ENCODE assay signal across 16 cellular contexts in the genomic region with DNA sequence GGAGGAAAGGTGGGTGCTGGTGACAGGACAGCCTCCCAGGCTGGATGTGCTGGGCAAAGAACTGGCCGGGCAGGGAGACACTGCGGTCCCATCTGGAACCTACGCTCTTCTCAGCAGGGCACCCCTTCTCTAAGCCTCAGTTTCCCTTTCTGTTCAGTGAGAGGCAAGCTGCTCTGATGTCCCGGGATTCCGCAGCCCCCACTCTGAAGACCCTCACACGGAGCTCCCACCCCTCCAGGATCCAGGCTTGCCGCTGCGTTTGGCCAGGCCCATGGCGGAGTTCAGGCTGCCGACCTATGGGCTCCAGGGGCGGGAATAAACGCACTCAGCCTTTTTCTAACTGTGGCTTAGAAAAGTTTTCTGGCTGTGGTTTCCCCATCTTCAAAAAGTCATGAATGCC. TPM values are rescaled to one million over a fixed set of nuclear protein-coding genes. Genes with fewer than 3 reads are reported as not detected.
"Had no signal": no experiment of that assay in that cellular context is flagged by ENCODE, and none has a peak within 500 bp of the region (broad histone marks: within the 10 kb centered on the region; RNA-seq: fewer than 3 reads in every experiment).

No MANE protein-coding gene starts in this region.

- H3K9ac ChIP-seq: neural progenitor cell, parathyroid adenoma had no signal

- H3K4me3 Mint-ChIP-seq: activated naive CD8-positive, alpha-beta T cell treated with anti-CD3 and anti-CD28 coated beads for 36 hours; activated T-helper 1 cell treated with anti-CD3 and anti-CD28 coated beads, Interleukin-12 subunit alpha, Interleukin-12 subunit beta, Interleukin-2, Interleukin-4 antibody, amounts not matched to agents 30 ng/mL and 10 ng/mL and 1 ng/mL, durations not matched to agents 14 hours and 24 hours and 36 hours; brain; effector memory CD8-positive, alpha-beta T cell; immature natural killer cell; neural progenitor cell had no signal

- H3K4me2 ChIP-seq: neural progenitor cell, smooth muscle cell had no signal

- H3K36me3 ChIP-seq: neural progenitor cell had no signal

- ATAC-seq: effector memory CD8-positive, alpha-beta T cell; foreskin keratinocyte; stimulated activated naive CD8-positive, alpha-beta T cell treated with anti-CD3 and anti-CD28 coated beads, Interleukin-15, Interleukin-2, amounts not matched to agents 100 U/mL and 50 U/mL, for 24 hours had no signal

- H3K4me3 ChIP-seq: neural progenitor cell, smooth muscle cell had no signal

- DNase-seq: activated naive CD8-positive, alpha-beta T cell treated with anti-CD3 and anti-CD28 coated beads for 36 hours; effector memory CD8-positive, alpha-beta T cell; foreskin keratinocyte; immature natural killer cell; mammary epithelial cell; retina; stimulated activated CD4-positive, alpha-beta T cell treated with anti-CD3 and anti-CD28 coated beads, Interleukin-4, amount 100 ng/mL, for 4 hours; stimulated activated CD8-positive, alpha-beta memory T cell treated with anti-CD3 and anti-CD28 coated beads, Interleukin-4, amount 100 ng/mL, for 48 hours; stimulated activated naive CD8-positive, alpha-beta T cell treated with anti-CD3 and anti-CD28 coated beads, Interleukin-15, Interleukin-2, amounts not matched to agents 100 U/mL and 50 U/mL, for 24 hours had no signal

- H3K27me3 Mint-ChIP-seq: activated naive CD8-positive, alpha-beta T cell treated with anti-CD3 and anti-CD28 coated beads for 36 hours had no signal

- H3K27ac ChIP-seq: foreskin keratinocyte, neural progenitor cell had no signal

- H3K9me3 Mint-ChIP-seq: immature natural killer cell had no signal

- H3K27ac Mint-ChIP-seq: activated naive CD8-positive, alpha-beta T cell treated with anti-CD3 and anti-CD28 coated beads for 36 hours; activated T-helper 1 cell treated with anti-CD3 and anti-CD28 coated beads, Interleukin-12 subunit alpha, Interleukin-12 subunit beta, Interleukin-2, Interleukin-4 antibody, amounts not matched to agents 30 ng/mL and 10 ng/mL and 1 ng/mL, durations not matched to agents 14 hours and 24 hours and 36 hours; effector memory CD8-positive, alpha-beta T cell; immature natural killer cell had no signal

- H3K27me3 ChIP-seq: foreskin keratinocyte, neural progenitor cell had no signal

- H3K79me2 ChIP-seq: parathyroid adenoma had no signal

- H3K4me1 Mint-ChIP-seq: immature natural killer cell had no signal

- H2AFZ ChIP-seq: neural progenitor cell, parathyroid adenoma had no signal

- H3K4me1 ChIP-seq: neural progenitor cell, parathyroid adenoma had no signal

- H3K36me3 Mint-ChIP-seq: activated naive CD8-positive, alpha-beta T cell treated with anti-CD3 and anti-CD28 coated beads for 36 hours; brain; neural progenitor cell had no signal

RNA-seq across cellular contexts. Expression of a gene that starts 41.6 kb away (rescaled TPM):
- total RNA-seq: activated CD8-positive, alpha-beta memory T cell treated with anti-CD3 and anti-CD28 coated beads for 36 hours; temporal lobe had no signal
- polyA plus RNA-seq: immature natural killer cell had no signal
